Comparison of ENCODE assay signal across 18 cellular contexts in the genomic region with DNA sequence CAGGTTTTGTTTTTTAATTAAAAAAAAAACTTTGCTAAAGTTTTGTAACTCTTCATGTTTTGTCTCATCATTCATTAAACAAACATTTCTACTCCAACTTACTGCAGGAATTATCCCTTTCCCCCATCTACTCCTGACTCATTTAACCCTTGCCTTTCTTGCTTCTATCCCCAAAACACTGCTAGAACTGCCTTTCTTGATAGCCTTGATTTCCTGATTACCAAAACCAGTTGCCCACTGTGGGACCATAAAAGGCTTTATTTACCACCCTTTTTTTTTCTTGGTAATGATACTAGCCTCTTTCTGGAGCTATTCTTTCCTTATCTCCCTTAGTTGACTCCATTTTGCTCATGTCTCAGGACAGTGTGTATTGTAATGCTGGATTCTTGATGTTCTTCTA. TPM values are rescaled to one million over a fixed set of nuclear protein-coding genes. Genes with fewer than 3 reads are reported as not detected.
DNase-seq lines count a peak whose midpoint lies in the region; ATAC-seq and TF ChIP-seq lines count a peak whose summit lies in the region.
"Had no signal": no experiment of that assay in that cellular context is flagged by ENCODE, and none has a peak within 500 bp of the region (broad histone marks: within the 10 kb centered on the region; RNA-seq: fewer than 3 reads in every experiment).

No MANE protein-coding gene starts in this region.

- H2AK5ac ChIP-seq in IMR-90 (ENCODE audit: low read depth, low read length) (no peak overlapping the region), trophoblast cell (ENCODE audit: low read length) (no peak overlapping the region)

- intact Hi-C loops in IMR-90 (cut with micrococcal nuclease), result no loop called here
- intact Hi-C loops in Right ventricle myocardium inferior (cut with DNase I), result no loop called here

- no peaks in the 10 kb centered on the region for H3K9me3 ChIP-seq in BLaER1 treated with 17β-estradiol and CSF1 and Interleukin-3, amounts not matched to agents 10 nM and 100 nM (replicated peaks in 1 of 11)
- H3K9me3 ChIP-seq in IMR-90 (ENCODE audit: control insufficient read depth, insufficient read depth, low read length) (no peaks in the 10 kb centered on the region), hepatocyte (ENCODE audit: low read depth) (no peaks in the 10 kb centered on the region), trophoblast cell (ENCODE audit: insufficient read depth, low read depth, low read length) (no peaks in the 10 kb centered on the region)
- H3K9me3 ChIP-seq: BLaER1 had no signal

- no peak overlapping the region for H3K56ac ChIP-seq in IMR-90 (ENCODE audit: extremely low read depth, insufficient read depth, low read length)

- no peak for DNase-seq in IMR-90
- no peak for DNase-seq in hepatocyte (ENCODE audit: low spot score)
- DNase-seq in trophoblast cell, result no peak
- DNase-seq in SKM-1 treated with dmso at 0.1 percent for 144 hours (lab: John Stamatoyannopoulos, UW; ENCODE audit: unreplicated experiment), result no peak
- DNase-seq in Right ventricle myocardium inferior (ENCODE audit: missing footprints), result no peak
- no peak for DNase-seq in EL
- DNase-seq: Calu3; CD4-positive, alpha-beta T cell; CD8-positive, alpha-beta memory T cell; DMS53; DMS79 treated with DMSO at 0.1 percent for 48 hours; H9; HFFc6 had no signal

- H4K5ac ChIP-seq in IMR-90 (ENCODE audit: low read depth, low read length), result no peak overlapping the region

- ATAC-seq in IMR-90 (ENCODE audit: low read depth), result peak; percentile 53; the same call in 1 of the 2 replicates
- no peak for ATAC-seq in GM21576 (IDR thresholded peaks at IDR 0.05; ENCODE audit: unreplicated experiment)
- no peak for ATAC-seq in Right ventricle myocardium inferior
- ATAC-seq: HCT116 had no signal

- no peak for TF ChIP-seq RAD21 in IMR-90 (IDR thresholded peaks at IDR 0.05; ENCODE audit: low read length)

- no peak overlapping the region for H2BK12ac ChIP-seq in trophoblast cell (ENCODE audit: low read length)

- H3K4me3 ChIP-seq in BLaER1 treated with 17β-estradiol and CSF1 and Interleukin-3, amounts not matched to agents 10 nM and 100 nM, result no peak overlapping the region
- H3K4me3 ChIP-seq in IMR-90 (ENCODE audit: insufficient read depth, low read depth, low read length), result no peak overlapping the region
- H3K4me3 ChIP-seq in hepatocyte, result no peak overlapping the region
- no peak overlapping the region for H3K4me3 ChIP-seq in trophoblast cell (ENCODE audit: low read depth, low read length)
- H3K4me3 ChIP-seq: BLaER1, GM23338 had no signal

- no peak overlapping the region for H2AK9ac ChIP-seq in IMR-90 (replicated peaks; ENCODE audit: low read depth, low read length, poor library complexity)

- no peak overlapping the region for H2BK15ac ChIP-seq in IMR-90 (ENCODE audit: low read depth, low read length)

- H2BK120ac ChIP-seq in IMR-90 (ENCODE audit: low read depth, low read length) (no peak overlapping the region), trophoblast cell (ENCODE audit: insufficient read depth, low read length, poor library complexity) (no peak overlapping the region)

- no peak overlapping the region for H3K9ac ChIP-seq in BLaER1 treated with 17β-estradiol and CSF1 and Interleukin-3, amounts not matched to agents 10 nM and 100 nM
- no peak overlapping the region for H3K9ac ChIP-seq in IMR-90 (ENCODE audit: low read depth, low read length)
- no peak overlapping the region for H3K9ac ChIP-seq in trophoblast cell (ENCODE audit: low read length)
- H3K9ac ChIP-seq: BLaER1 had no signal

- H2AFZ ChIP-seq in IMR-90 (replicated peaks; ENCODE audit: low read length, poor library complexity) (no peak overlapping the region), hepatocyte (no peak overlapping the region), trophoblast cell (ENCODE audit: insufficient read depth, low read length, poor library complexity) (no peak overlapping the region)
- H2AFZ ChIP-seq: GM23338 had no signal

- no peak overlapping the region for H3K4ac ChIP-seq in IMR-90 (ENCODE audit: low read depth, low read length)
- peak overlapping the region; percentile 67 for H3K4ac ChIP-seq in trophoblast cell (ENCODE audit: low read depth, low read length)

- H4K91ac ChIP-seq in IMR-90 (ENCODE audit: insufficient read depth, low read depth, low read length) (no peak overlapping the region), trophoblast cell (ENCODE audit: low read depth, low read length) (no peak overlapping the region)

- POLR2A ChIA-PET in IMR-90 (lab: Charles Lee; ENCODE audit: unreplicated experiment), result no interaction called here

- in situ Hi-C loops in IMR-90 (cut with MboI; ENCODE audit: low sequenced_read_pairs), result no loop called here

- H4K12ac ChIP-seq in trophoblast cell (ENCODE audit: low read depth, low read length), result no peak overlapping the region

- no peak overlapping the region for H3K14ac ChIP-seq in IMR-90 (replicated peaks; ENCODE audit: low read depth, low read length)
- H3K14ac ChIP-seq in trophoblast cell (ENCODE audit: low read length), result no peak overlapping the region

- dilution Hi-C loops in IMR-90 (cut with HindIII; ENCODE audit: low sequenced_read_pairs, unreplicated experiment), result no loop called here

- no peak for TF ChIP-seq POLR2A in IMR-90 (IDR thresholded peaks at IDR 0.05; ENCODE audit: low read depth, low read length)

- no peaks in the 10 kb centered on the region; the same call in 1 of the 2 replicates for H3K9me1 ChIP-seq in IMR-90 (ENCODE audit: insufficient read depth, low read length)

- H3K27ac ChIP-seq in BLaER1 treated with 17β-estradiol and CSF1 and Interleukin-3, amounts not matched to agents 10 nM and 100 nM, result no peak overlapping the region
- H3K27ac ChIP-seq in IMR-90 (ENCODE audit: insufficient read depth, low read length), result no peak overlapping the region
- no peak overlapping the region for H3K27ac ChIP-seq in hepatocyte
- H3K27ac ChIP-seq in trophoblast cell (ENCODE audit: low read depth, low read length), result no peak overlapping the region
- H3K27ac ChIP-seq: BLaER1 had no signal

- H3K18ac ChIP-seq in IMR-90 (ENCODE audit: low read depth, low read length) (no peak overlapping the region), trophoblast cell (ENCODE audit: low read length) (no peak overlapping the region)

- H2BK20ac ChIP-seq in IMR-90 (ENCODE audit: low read depth, low read length), result no peak overlapping the region

- H3K9me2 ChIP-seq in hepatocyte (replicated peaks; ENCODE audit: insufficient read depth), result no peaks in the 10 kb centered on the region

- peaks cover 100% of the 10 kb centered on the region for H3K79me2 ChIP-seq in hepatocyte
- H3K79me2 ChIP-seq in trophoblast cell (ENCODE audit: control insufficient read depth, insufficient read depth, low read length, poor library complexity), result peaks cover 12% of the 10 kb centered on the region

- H3K23ac ChIP-seq in IMR-90 (ENCODE audit: low read depth, low read length) (no peak overlapping the region), trophoblast cell (ENCODE audit: low read length) (no peak overlapping the region)

- CTCF ChIA-PET in IMR-90 (lab: Yijun Ruan, JAX), result interaction anchor here (0.6 kb wide), 1 partner anchor 32 kb away, joined by 3 read pairs; no protein-coding TSS in a partner anchor

- H3K79me1 ChIP-seq in IMR-90 (ENCODE audit: low read depth in 1 of 2, low read length in 2 of 2) (peaks cover 23 to 28% of the 10 kb centered on the region in 2 experiments), trophoblast cell (ENCODE audit: low read length) (no peaks in the 10 kb centered on the region)

- H2BK5ac ChIP-seq in IMR-90 (ENCODE audit: low read depth, low read length, poor library complexity, severe bottlenecking), result no peak overlapping the region
- H2BK5ac ChIP-seq in trophoblast cell (ENCODE audit: low read depth, low read length, poor library complexity), result no peak overlapping the region

- peak overlapping the region in 6 of 11 experiments; percentile 4 to 27 (median 16); a peak in 5 of 22 replicates for H3K4me2 ChIP-seq in BLaER1 treated with 17β-estradiol and CSF1 and Interleukin-3, amounts not matched to agents 10 nM and 100 nM
- H3K4me2 ChIP-seq in IMR-90 (ENCODE audit: low read depth, low read length), result no peak overlapping the region
- peak overlapping the region; percentile 1 for H3K4me2 ChIP-seq in hepatocyte
- H3K4me2 ChIP-seq in trophoblast cell (ENCODE audit: low read length), result no peak overlapping the region
- H3K4me2 ChIP-seq: GM23338 had no signal

- no TSS peak for BruUV-seq in IMR-90 (replicated peaks; lab: Mats Ljungman, UMichigan)

- no peaks in the 10 kb centered on the region for H3K27me3 ChIP-seq in BLaER1 treated with 17β-estradiol and CSF1 and Interleukin-3, amounts not matched to agents 10 nM and 100 nM
- no peaks in the 10 kb centered on the region for H3K27me3 ChIP-seq in IMR-90 (ENCODE audit: control insufficient read depth, insufficient read depth, low read length)
- no peaks in the 10 kb centered on the region for H3K27me3 ChIP-seq in hepatocyte
- no peaks in the 10 kb centered on the region for H3K27me3 ChIP-seq in trophoblast cell (ENCODE audit: insufficient read depth, low read length)
- H3K27me3 ChIP-seq: BLaER1 had no signal

- H3K4me1 ChIP-seq in BLaER1 treated with 17β-estradiol and CSF1 and Interleukin-3, amounts not matched to agents 10 nM and 100 nM, result peaks cover 15 to 32% (median 26%) of the 10 kb centered on the region in 10 experiments; a peak in 19 of 20 replicates
- H3K4me1 ChIP-seq in IMR-90 (ENCODE audit: control insufficient read depth, insufficient read depth, low read length), result 0 out of 2 replicates have a peak, but pooled peaks cover 2% of the 10 kb centered on the region
- peaks cover 36% of the 10 kb centered on the region for H3K4me1 ChIP-seq in hepatocyte (ENCODE audit: insufficient read depth)
- peaks cover under 1 to 19% of the 10 kb centered on the region in 2 experiments for H3K4me1 ChIP-seq in trophoblast cell (ENCODE audit: control insufficient read depth in 1 of 2, insufficient read depth in 2 of 2, low read length in 2 of 2)

- peaks cover 32 to 100% (median 73%) of the 10 kb centered on the region in 11 experiments for H4K20me1 ChIP-seq in BLaER1 treated with 17β-estradiol and CSF1 and Interleukin-3, amounts not matched to agents 10 nM and 100 nM
- H4K20me1 ChIP-seq in IMR-90 (ENCODE audit: insufficient read depth, low read length) (peaks cover 22% of the 10 kb centered on the region), hepatocyte (ENCODE audit: insufficient read depth, poor library complexity, severe bottlenecking) (peaks cover 98% of the 10 kb centered on the region)

- H3K36me3 ChIP-seq in BLaER1 treated with 17β-estradiol and CSF1 and Interleukin-3, amounts not matched to agents 10 nM and 100 nM, result no peaks in the 10 kb centered on the region
- no peaks in the 10 kb centered on the region for H3K36me3 ChIP-seq in IMR-90 (ENCODE audit: control insufficient read depth, insufficient read depth, low read length)
- no peaks in the 10 kb centered on the region for H3K36me3 ChIP-seq in hepatocyte (replicated peaks; ENCODE audit: insufficient read depth, low read depth)
- no peaks in the 10 kb centered on the region for H3K36me3 ChIP-seq in trophoblast cell (ENCODE audit: control insufficient read depth in 1 of 2, insufficient read depth in 2 of 2, low read length in 2 of 2)
- H3K36me3 ChIP-seq: BLaER1 had no signal

- H4K8ac ChIP-seq in IMR-90 (ENCODE audit: low read depth in 2 of 2, low read length in 2 of 2) (no peak overlapping the region), trophoblast cell (ENCODE audit: low read depth, low read length) (no peak overlapping the region)

- TF ChIP-seq CTCF in IMR-90 (conservative IDR thresholded peaks at IDR 0.05; ENCODE audit: low read depth, low read length), result no peak
- TF ChIP-seq CTCF in hepatocyte (IDR thresholded peaks at IDR 0.05; ENCODE audit: poor library complexity), result no peak

RNA-seq across cellular contexts. Expression of gene AFDN, which starts 15.3 kb away (rescaled TPM):
- total RNA-seq in IMR-90 (2012; rRNA removed) (20.8 and 23.3 TPM in 2 replicates), hepatocyte (192 and 198 TPM in 2 replicates), Right ventricle myocardium inferior (58.5 TPM)
- polyA plus RNA-seq in IMR-90 (2012; rRNA removed) (11.6 and 12.4 TPM in 2 replicates), hepatocyte (130 and 173 TPM in 2 replicates)
- polyA plus RNA-seq in IMR-90 (2012; cell fraction: cytosol; rRNA removed), result 3.8 and 5.4 TPM in 2 replicates
- 13.6 and 53.3 TPM in 2 replicates for polyA plus RNA-seq in IMR-90 (2012; cell fraction: nucleus; rRNA removed; ENCODE audit: low replicate concordance)
- 195 and 197 TPM in 2 replicates for polyA plus RNA-seq in trophoblast cell (2013)

Comparison
In these comparisons a context has a peak if more than half of its experiments do, and no peak if none do; other contexts are left out.
1. H3K4me2 ChIP-seq: peak in BLaER1 treated with 17β-estradiol and CSF1 and Interleukin-3, amounts not matched to agents 10 nM and 100 nM (6 of 11) and hepatocyte (single experiment); none in IMR-90 (single experiment) and trophoblast cell (single experiment).